In the genomic region with DNA sequence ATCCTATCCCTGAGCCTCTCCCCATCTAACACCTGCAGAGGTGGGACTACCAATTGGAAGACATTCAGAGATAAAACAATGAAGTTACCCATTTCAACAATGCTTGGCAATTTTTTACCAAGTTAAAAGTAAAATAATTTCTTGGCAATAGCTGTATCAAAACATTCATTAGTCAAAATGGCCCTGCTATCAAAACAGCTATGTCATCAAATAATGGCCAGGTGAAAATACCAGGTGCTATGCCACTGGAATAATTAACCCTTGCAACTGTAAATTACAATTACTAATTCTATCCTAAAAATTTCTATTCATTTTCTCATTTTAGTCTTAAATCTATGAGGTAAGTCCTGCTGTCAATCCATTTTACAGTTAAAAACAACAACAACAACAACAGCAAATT, we compare ENCODE assay signal across 22 cellular contexts. TPM values are rescaled to one million over a fixed set of nuclear protein-coding genes. Genes with fewer than 3 reads are reported as not detected.
"Had no signal": no experiment of that assay in that cellular context is flagged by ENCODE, and none has a peak within 500 bp of the region (broad histone marks: within the 10 kb centered on the region; RNA-seq: fewer than 3 reads in every experiment).

No MANE protein-coding gene starts in this region.

- H3K27ac ChIP-seq: coronary artery, dorsolateral prefrontal cortex, esophagus muscularis mucosa, foreskin keratinocyte, gastroesophageal sphincter, heart right ventricle, left lung, lower lobe of right lung had no signal

- FAIRE-seq: colon, endothelial cell of umbilical vein, frontal cortex, islet of Langerhans, keratinocyte had no signal

- H3K4me1 ChIP-seq: esophagus muscularis mucosa, foreskin keratinocyte, gastroesophageal sphincter, heart right ventricle, left lung, lower lobe of right lung had no signal

- H3K9me3 ChIP-seq: esophagus muscularis mucosa, left lung, lower lobe of right lung had no signal

- H3K27me3 ChIP-seq: dorsolateral prefrontal cortex, esophagus muscularis mucosa, foreskin keratinocyte, gastroesophageal sphincter, heart right ventricle, left lung had no signal

- ATAC-seq: foreskin keratinocyte, gastroesophageal sphincter, heart right ventricle, left cardiac atrium, left lung, left ventricle myocardium superior, lower lobe of right lung had no signal

- DNase-seq: dermis blood vessel endothelial cell; dorsolateral prefrontal cortex; effector CD4-positive, alpha-beta T cell; effector memory CD4-positive, alpha-beta T cell; foreskin keratinocyte; heart right ventricle; hippocampal formation; left cardiac atrium; left lung; left ventricle myocardium superior; lower lobe of right lung; mesenchymal stem cell; midbrain had no signal

- H3K36me3 ChIP-seq: esophagus muscularis mucosa, gastroesophageal sphincter, left lung, lower lobe of right lung had no signal

- H3K4me3 ChIP-seq: coronary artery, dorsolateral prefrontal cortex, esophagus muscularis mucosa, gastroesophageal sphincter, heart right ventricle, left lung, lower lobe of right lung had no signal

RNA-seq across cellular contexts. Expression of a gene that starts 43.3 kb away (rescaled TPM):
- total RNA-seq: foreskin keratinocyte, mononuclear cell had no signal
- polyA plus RNA-seq: keratinocyte had no signal
